ENCODE assay signal across 8 cellular contexts in the genomic region with DNA sequence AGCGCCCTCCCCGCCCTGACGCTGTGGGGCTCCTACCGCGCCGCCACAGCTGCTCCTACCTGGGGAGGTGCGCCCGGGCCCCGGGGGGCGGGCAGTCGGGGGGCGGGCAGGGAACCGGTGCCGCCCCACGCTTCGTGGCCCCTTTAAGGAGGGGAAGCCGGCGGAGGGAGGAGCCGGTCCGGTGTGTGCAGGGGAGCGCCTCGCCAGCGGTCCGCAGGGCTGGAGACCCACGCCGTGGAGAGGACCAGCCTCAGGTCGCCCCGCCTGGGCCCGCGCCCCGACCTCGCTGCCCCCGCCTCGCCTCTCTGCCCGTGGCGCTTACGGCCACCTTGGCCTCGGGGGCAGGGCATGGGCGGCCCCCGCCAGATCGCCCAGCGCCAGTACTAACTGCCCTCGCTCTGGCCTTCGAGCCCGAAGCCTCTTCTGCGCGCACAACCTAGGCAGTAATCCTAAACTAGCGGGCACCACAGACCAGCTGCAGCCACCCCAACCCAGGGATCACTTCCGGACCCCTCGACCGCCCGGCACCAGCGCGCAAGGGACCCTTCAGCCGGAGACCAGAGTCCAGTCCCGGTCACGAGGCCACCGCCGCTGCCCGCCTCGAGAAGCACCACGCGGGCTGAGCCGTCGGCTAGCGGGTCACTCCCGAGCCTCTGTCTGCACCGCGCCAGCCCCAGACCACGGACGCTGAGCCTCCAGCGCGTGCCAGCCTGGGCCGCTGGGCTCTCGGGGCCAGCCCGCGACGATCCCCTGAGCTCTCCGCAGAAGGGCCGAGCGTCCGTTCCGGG. TPM values are rescaled to one million over a fixed set of nuclear protein-coding genes. Genes with fewer than 3 reads are reported as not detected.
DNase-seq lines count a peak whose midpoint lies in the region; ATAC-seq and TF ChIP-seq lines count a peak whose summit lies in the region.

A gene (plus strand): TSS at position 171 of the 788 bp plus-strand sequence. CDS start 689 bp downstream, outside the sequence.

- H3K9me3 ChIP-seq in H9 (ENCODE audit: control insufficient read depth, low read depth, low read length): no peaks in the 10 kb centered on the region
- no peaks in the 10 kb centered on the region for H3K9me3 ChIP-seq in naive thymus-derived CD4-positive, alpha-beta T cell (ENCODE audit: control insufficient read depth in 2 of 3, low read length in 3 of 3)

- TF ChIP-seq CTCF in AG04449 (IDR thresholded peaks at IDR 0.05; ENCODE audit: insufficient read depth, low read length, missing control alignments) (no peak), H9 (conservative IDR thresholded peaks at IDR 0.05) (no peak)

- no peak within 1 kb of the TSS for H3K18ac ChIP-seq in H9 (ENCODE audit: insufficient read length, low read depth, low read length)

- no peak within 1 kb of the TSS for H3T11ph ChIP-seq in H9 (ENCODE audit: low read length)

- no peak within 1 kb of the TSS for H2BK12ac ChIP-seq in H9 (ENCODE audit: insufficient read length, low read depth, low read length)

- H3K27me3 Mint-ChIP-seq in H9 (ENCODE audit: low read depth): peaks cover 93% of the 10 kb centered on the region
- H3K27me3 Mint-ChIP-seq in central memory CD8-positive, alpha-beta T cell: peaks cover 93% of the 10 kb centered on the region
- peaks cover 66 to 86% (median 70%) of the 10 kb centered on the region in 5 donors for H3K27me3 Mint-ChIP-seq in naive thymus-derived CD4-positive, alpha-beta T cell

- H3K27me3 ChIP-seq in H9 (ENCODE audit: insufficient read depth, low read length): peaks cover 94% of the 10 kb centered on the region
- peaks cover 12 to 54% of the 10 kb centered on the region in 2 donors for H3K27me3 ChIP-seq in naive thymus-derived CD4-positive, alpha-beta T cell (ENCODE audit: control insufficient read depth in 2 of 2, insufficient read depth in 2 of 2, low read length in 2 of 2)

- no peaks in the 10 kb centered on the region for H3K79me1 ChIP-seq in H9 (ENCODE audit: insufficient read depth, low read depth, low read length, poor library complexity, severe bottlenecking)

- H3K9me3 Mint-ChIP-seq in H9: 0 out of 5 replicates have a peak, but pooled peaks cover 3% of the 10 kb centered on the region in 2 experiments
- H3K9me3 Mint-ChIP-seq in central memory CD8-positive, alpha-beta T cell: no peaks in the 10 kb centered on the region
- peaks cover 0 to 17% (median 0%) of the 10 kb centered on the region in 11 donors for H3K9me3 Mint-ChIP-seq in naive thymus-derived CD4-positive, alpha-beta T cell

- no peaks in the 10 kb centered on the region for H4K20me1 ChIP-seq in H9 (ENCODE audit: control insufficient read depth, insufficient read depth, insufficient read length)

- H3K9ac ChIP-seq in H9 (ENCODE audit: extremely low read depth, insufficient read length, low read length): no peak within 1 kb of the TSS

- H4K5ac ChIP-seq in H9 (ENCODE audit: insufficient read length, low read depth, low read length): no peak within 1 kb of the TSS

- H2AK5ac ChIP-seq in H9 (ENCODE audit: insufficient read length, low read length): no peak within 1 kb of the TSS

- H2BK5ac ChIP-seq in H9 (ENCODE audit: insufficient read length, low read length): no peak within 1 kb of the TSS

- H3K23me2 ChIP-seq in H9 (ENCODE audit: insufficient read length, low read depth, low read length, poor library complexity, severe bottlenecking): peaks cover 16% of the 10 kb centered on the region

- H3K27ac ChIP-seq in H9 (ENCODE audit: insufficient read length, low read depth, low read length): no peak within 1 kb of the TSS
- H3K27ac ChIP-seq in naive thymus-derived CD4-positive, alpha-beta T cell (ENCODE audit: low read depth, low read length): no peak within 1 kb of the TSS

- H2BK15ac ChIP-seq in H9 (ENCODE audit: low read depth, low read length): no peak within 1 kb of the TSS

- POLR2A ChIA-PET in AG04449 (lab: Yijun Ruan, JAX): no interaction called here
- POLR2A ChIA-PET in naive thymus-derived CD4-positive, alpha-beta T cell (lab: Charles Lee): no interaction called here

- no peak within 1 kb of the TSS for H3K23ac ChIP-seq in H9 (ENCODE audit: insufficient read length, low read depth, low read length)

- intact Hi-C loops in naive thymus-derived CD4-positive, alpha-beta T cell (cut with micrococcal nuclease): loop anchor here (5.0 kb wide), 3 partner anchors 49 to 156 kb away; a partner anchor contains a TSS

- CTCF ChIA-PET in AG04449 (lab: Yijun Ruan, JAX): interaction anchor here (0.7 to 1.3 kb wide), 4 partner anchors 13 to 156 kb away, joined by 3 to 4 read pairs (median 3); a partner anchor contains a TSS
- CTCF ChIA-PET in naive thymus-derived CD4-positive, alpha-beta T cell (lab: Charles Lee): interaction anchor here (1.0 kb wide), 1 partner anchor 13 kb away, joined by 3 read pairs; no protein-coding TSS in a partner anchor

- H3K4ac ChIP-seq in H9 (ENCODE audit: low read depth, low read length): no peak within 1 kb of the TSS

- no peak within 1 kb of the TSS for H3K27ac Mint-ChIP-seq in H9
- no peak within 1 kb of the TSS for H3K27ac Mint-ChIP-seq in central memory CD8-positive, alpha-beta T cell (ENCODE audit: low read depth)
- peak within 1 kb of the TSS in 7 of 9 donors; percentile 1 to 91 (median 70) for H3K27ac Mint-ChIP-seq in naive thymus-derived CD4-positive, alpha-beta T cell

- no peak for ATAC-seq in central memory CD8-positive, alpha-beta T cell (replicated peaks; ENCODE audit: extremely low read depth, poor library complexity, severe bottlenecking)
- ATAC-seq in naive thymus-derived CD4-positive, alpha-beta T cell: peak; percentile 23
- ATAC-seq in GM21423 (IDR thresholded peaks at IDR 0.05; ENCODE audit: unreplicated experiment) (no peak), GM18498 (IDR thresholded peaks at IDR 0.05; ENCODE audit: unreplicated experiment) (no peak)

- H3K56ac ChIP-seq in H9 (ENCODE audit: insufficient read length, low read depth, low read length): no peak within 1 kb of the TSS

- H3K4me3 Mint-ChIP-seq in H9: peak within 1 kb of the TSS; percentile 66 to 84
- peak within 1 kb of the TSS; percentile 86 for H3K4me3 Mint-ChIP-seq in central memory CD8-positive, alpha-beta T cell
- peak within 1 kb of the TSS; percentile 85 to 93 (median 90) for H3K4me3 Mint-ChIP-seq in naive thymus-derived CD4-positive, alpha-beta T cell

- H3K4me1 Mint-ChIP-seq in H9: peaks cover 18 to 37% of the 10 kb centered on the region in 2 experiments
- peaks cover 14% of the 10 kb centered on the region for H3K4me1 Mint-ChIP-seq in central memory CD8-positive, alpha-beta T cell
- peaks cover 9 to 46% (median 29%) of the 10 kb centered on the region in 7 donors for H3K4me1 Mint-ChIP-seq in naive thymus-derived CD4-positive, alpha-beta T cell

- no peak within 1 kb of the TSS for H2BK120ac ChIP-seq in H9 (ENCODE audit: low read depth, low read length, poor library complexity, severe bottlenecking)

- no CpG with 5 or more reads among the region's 83 CpGs for WGBS in H9 (ENCODE audit: extremely low coverage, insufficient read length, low lambda C conversion rate)

- H3K14ac ChIP-seq in H9 (ENCODE audit: insufficient read depth, low read length): no peak within 1 kb of the TSS; the same call in 1 of the 2 replicates

- peak within 1 kb of the TSS; percentile 38 for H3K4me3 ChIP-seq in AG04449 (ENCODE audit: low read depth, low read length)
- peak within 1 kb of the TSS; percentile 51 for H3K4me3 ChIP-seq in naive thymus-derived CD4-positive, alpha-beta T cell (ENCODE audit: low read length)

- H2AFZ ChIP-seq in H9 (ENCODE audit: low read length): no peak within 1 kb of the TSS

- DNase-seq in AG04449 (ENCODE audit: low read depth, low spot score) (no peak), H9 (peak; percentile 57), cerebellar cortex (ENCODE audit: low spot score) (no peak), SIG-M5 (lab: John Stamatoyannopoulos, UW) (no peak)
- DNase-seq in central memory CD8-positive, alpha-beta T cell (ENCODE audit: low spot score in 2 of 2): no peak
- DNase-seq in naive thymus-derived CD4-positive, alpha-beta T cell: peak in 2 of 9 donors; percentile 16 to 24

- H4K8ac ChIP-seq in H9 (replicated peaks; ENCODE audit: insufficient read length, low read depth, low read length): no peak within 1 kb of the TSS

- H3K36me3 Mint-ChIP-seq in H9 (ENCODE audit: insufficient read depth in 1 of 3, low read depth in 3 of 3): peaks cover 0 to 1% (median 0%) of the 10 kb centered on the region in 3 experiments; a peak in 3 of 7 replicates
- H3K36me3 Mint-ChIP-seq in central memory CD8-positive, alpha-beta T cell (ENCODE audit: insufficient read depth): peaks cover 5% of the 10 kb centered on the region
- H3K36me3 Mint-ChIP-seq in naive thymus-derived CD4-positive, alpha-beta T cell: peaks cover 0 to 6% (median 0%) of the 10 kb centered on the region in 5 donors

- no peaks in the 10 kb centered on the region for H3K36me3 ChIP-seq in naive thymus-derived CD4-positive, alpha-beta T cell (ENCODE audit: control insufficient read depth in 2 of 3, insufficient read depth in 3 of 3, low read length in 3 of 3)

- no peak within 1 kb of the TSS for H4K91ac ChIP-seq in H9 (ENCODE audit: insufficient read length, low read depth, low read length)

- no peak within 1 kb of the TSS for H2BK20ac ChIP-seq in H9 (ENCODE audit: low read depth, low read length, poor library complexity, severe bottlenecking)

- H3K4me1 ChIP-seq in H9 (ENCODE audit: insufficient read depth, low read length): no peaks in the 10 kb centered on the region; the same call in 1 of the 2 replicates
- peaks cover 5 to 21% of the 10 kb centered on the region in 2 donors for H3K4me1 ChIP-seq in naive thymus-derived CD4-positive, alpha-beta T cell (ENCODE audit: control insufficient read depth in 2 of 2, insufficient read depth in 2 of 2, low read length in 2 of 2)

- H3K4me2 ChIP-seq in H9 (ENCODE audit: insufficient read depth, insufficient read length, low read length): peak within 1 kb of the TSS; percentile 82

- no peaks in the 10 kb centered on the region for H3K79me2 ChIP-seq in H9 (ENCODE audit: insufficient read depth, low read length)

RNA-seq across cellular contexts. Expression of the gene that starts here (rescaled TPM):
- total RNA-seq in H9 (2021): not detected in 2 replicates
- not detected for total RNA-seq in naive thymus-derived CD4-positive, alpha-beta T cell
- polyA plus RNA-seq in naive thymus-derived CD4-positive, alpha-beta T cell: under 1 TPM in 1 of 2 donors, not detected in 1; 0.05 TPM

Comparison
In these comparisons a context has a peak if more than half of its experiments do, and no peak if none do; other contexts are left out.
1. Peak in DNase-seq and H3K4me2 ChIP-seq in H9; RNA of the gene not detected or under 1 TPM.
2. Peak in ATAC-seq and H3K4me3 ChIP-seq in naive thymus-derived CD4-positive, alpha-beta T cell; RNA of the gene not detected or under 1 TPM.
3. H3K27ac Mint-ChIP-seq: peak in naive thymus-derived CD4-positive, alpha-beta T cell (7 of 9); none in H9 (0 of 3) and central memory CD8-positive, alpha-beta T cell (single experiment).
4. Peak in every context shown above with its lines, with median percentiles within 50 percentile points of each other: H3K4me3 Mint-ChIP-seq.